ENCODE assay signal across 27 cellular contexts in the genomic region with DNA sequence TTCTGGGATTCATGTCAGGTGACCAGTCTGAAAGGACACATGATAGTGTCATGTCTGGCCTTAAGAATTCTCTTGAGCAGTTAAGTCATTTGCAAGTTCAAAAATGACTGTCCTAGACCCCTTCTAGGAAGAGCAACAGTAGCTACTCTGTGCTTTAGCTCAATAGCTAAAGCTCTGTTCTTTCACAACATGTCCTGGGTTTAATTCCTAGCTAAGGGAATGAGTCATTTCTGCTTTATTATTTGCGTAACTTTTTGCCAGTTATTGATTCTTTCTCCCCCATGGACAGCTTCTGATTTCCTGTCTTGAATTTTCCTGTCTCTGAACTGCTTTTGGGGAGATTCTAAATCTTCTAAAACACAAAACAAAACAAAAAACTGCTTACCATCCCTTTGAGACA.
"Had no signal": no experiment of that assay in that cellular context is flagged by ENCODE, and none has a peak within 500 bp of the region (broad histone marks: within the 10 kb centered on the region; RNA-seq: fewer than 3 reads in every experiment).

No MANE protein-coding gene starts in this region.

- H3K9me3 ChIP-seq: esophagus squamous epithelium, lower lobe of right lung, ovary, psoas muscle, testis, tibial artery had no signal

- H3K4me3 Mint-ChIP-seq: memory B cell; natural killer cell; stimulated activated memory B cell treated with anti-CD40 and anti-IgM and Interleukin-4, amounts not matched to agents 10 μg/mL and 1 μg/mL and 100 μg/mL, for 72 hours; type B pancreatic cell had no signal

- H3K4me3 ChIP-seq: coronary artery, esophagus squamous epithelium, heart right ventricle, left ventricle myocardium inferior, lower lobe of right lung, ovary, psoas muscle, skin epidermis, spleen, testis, tibial artery had no signal

- H3K36me3 ChIP-seq: esophagus squamous epithelium, heart right ventricle, left ventricle myocardium inferior, lower lobe of right lung, ovary, spleen, tibial artery had no signal

- H3K27ac Mint-ChIP-seq: memory B cell; natural killer cell; stimulated activated memory B cell treated with anti-CD40 and anti-IgM and Interleukin-4, amounts not matched to agents 10 μg/mL and 1 μg/mL and 100 μg/mL, for 72 hours; type B pancreatic cell had no signal

- H3K27me3 ChIP-seq: esophagus squamous epithelium, heart right ventricle, ovary, spleen, testis, tibial artery had no signal

- H3K27me3 Mint-ChIP-seq: memory B cell; stimulated activated memory B cell treated with anti-CD40 and anti-IgM and Interleukin-4, amounts not matched to agents 10 μg/mL and 1 μg/mL and 100 μg/mL, for 72 hours; type B pancreatic cell had no signal

- H3K9me3 Mint-ChIP-seq: stimulated activated memory B cell treated with anti-CD40 and anti-IgM and Interleukin-4, amounts not matched to agents 10 μg/mL and 1 μg/mL and 100 μg/mL, for 72 hours had no signal

- H3K4me1 ChIP-seq: esophagus squamous epithelium, heart right ventricle, left ventricle myocardium inferior, lower lobe of right lung, psoas muscle, spleen, testis, tibial artery had no signal

- H3K27ac ChIP-seq: coronary artery, esophagus squamous epithelium, heart right ventricle, left ventricle myocardium inferior, lower lobe of right lung, ovary, psoas muscle, skin epidermis, spleen, testis, tibial artery had no signal

- H3K36me3 Mint-ChIP-seq: memory B cell; natural killer cell; stimulated activated memory B cell treated with anti-CD40 and anti-IgM and Interleukin-4, amounts not matched to agents 10 μg/mL and 1 μg/mL and 100 μg/mL, for 72 hours; type B pancreatic cell had no signal

- DNase-seq: dermis blood vessel endothelial cell; effector memory CD4-positive, alpha-beta T cell; esophagus squamous epithelium; foreskin melanocyte; glutamatergic neuron; heart right ventricle; hippocampal formation; left cardiac atrium; left ventricle myocardium inferior; lower lobe of right lung; natural killer cell; occipital lobe; ovary; posterior cingulate gyrus; psoas muscle; right cardiac atrium; spleen; stimulated activated CD4-positive, alpha-beta T cell treated with anti-CD3 and anti-CD28 coated beads, Interleukin-4, amount 100 ng/mL, for 4 hours; stimulated activated naive CD8-positive, alpha-beta T cell treated with anti-CD3 and anti-CD28 coated beads, Interleukin-15, Interleukin-2, amounts not matched to agents 100 U/mL and 50 U/mL, for 24 hours; substantia nigra; testis; tibial artery had no signal

- ATAC-seq: heart right ventricle; left cardiac atrium; lower lobe of right lung; natural killer cell; psoas muscle; right cardiac atrium; stimulated activated memory B cell treated with anti-CD40 and anti-IgM and Interleukin-4, amounts not matched to agents 10 μg/mL and 1 μg/mL and 100 μg/mL, for 72 hours; stimulated activated naive CD8-positive, alpha-beta T cell treated with anti-CD3 and anti-CD28 coated beads, Interleukin-15, Interleukin-2, amounts not matched to agents 100 U/mL and 50 U/mL, for 24 hours had no signal

- H3K4me1 Mint-ChIP-seq: memory B cell; natural killer cell; stimulated activated memory B cell treated with anti-CD40 and anti-IgM and Interleukin-4, amounts not matched to agents 10 μg/mL and 1 μg/mL and 100 μg/mL, for 72 hours had no signal
